In the genomic region with DNA sequence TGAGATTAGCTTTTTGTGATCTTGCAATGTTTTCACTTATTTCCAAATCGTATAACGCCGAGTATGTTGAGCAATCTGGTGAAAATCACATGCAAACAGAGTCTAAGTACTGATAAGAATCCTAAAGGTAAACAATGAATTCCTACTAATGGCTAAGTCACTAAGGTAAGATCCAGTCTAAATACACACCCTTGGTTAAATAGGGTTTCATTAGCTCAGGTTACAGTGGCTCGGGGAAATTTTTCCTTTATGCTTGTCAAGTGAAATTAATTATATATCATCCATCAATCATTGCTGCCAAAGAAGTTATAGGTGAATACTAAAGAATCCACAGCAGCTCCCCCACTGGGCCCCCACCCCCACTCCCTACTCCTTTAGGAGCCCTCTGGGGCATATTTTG, we compare ENCODE assay signal across 1 cellular context.
TF ChIP-seq lines count a peak whose summit lies in the region.

No MANE protein-coding gene starts in this region.

TF ChIP-seq in HEK293, 187 proteins besides CTCF, POLR2A, EP300 and RAD21 (continued from another document and continues in another):
- TF ChIP-seq ZNF830 (tag by site-specific recombination; IDR thresholded peaks at IDR 0.05; ENCODE audit: low read depth) (no peak), ZBTB17 (tag by site-specific recombination; IDR thresholded peaks at IDR 0.05) (no peak), ZNF510 (tag by site-specific recombination; IDR thresholded peaks at IDR 0.05; ENCODE audit: insufficient replicate concordance) (no peak), ZBTB1 (tag by site-specific recombination; IDR thresholded peaks at IDR 0.05) (no peak), GLI2 (tag by site-specific recombination; IDR thresholded peaks at IDR 0.05; ENCODE audit: borderline replicate concordance, low read depth) (no peak), ZIC2 (tag by site-specific recombination; IDR thresholded peaks at IDR 0.05) (no peak), ZNF112 (tag by site-specific recombination; IDR thresholded peaks at IDR 0.05) (no peak), ZNF350 (tag by site-specific recombination; IDR thresholded peaks at IDR 0.05) (no peak), SP7 (tag by site-specific recombination; IDR thresholded peaks at IDR 0.05) (peak; percentile 67), ZNF239 (tag by site-specific recombination; IDR thresholded peaks at IDR 0.05) (no peak), ZBTB48 (tag by site-specific recombination; IDR thresholded peaks at IDR 0.05) (no peak), ZNF544 (tag by site-specific recombination; IDR thresholded peaks at IDR 0.05) (no peak), ZNF654 (tag by site-specific recombination; IDR thresholded peaks at IDR 0.05; ENCODE audit: low read depth) (no peak), MZF1 (tag by site-specific recombination; IDR thresholded peaks at IDR 0.05; ENCODE audit: borderline replicate concordance) (no peak), FEZF1 (tag by site-specific recombination; IDR thresholded peaks at IDR 0.05) (peak; percentile 79), ZNF423 (tag by site-specific recombination; IDR thresholded peaks at IDR 0.05) (no peak), ZNF629 (tag by site-specific recombination; IDR thresholded peaks at IDR 0.05) (no peak), ZNF10 (tag by site-specific recombination; IDR thresholded peaks at IDR 0.05) (no peak), ZNF548 (tag by site-specific recombination; IDR thresholded peaks at IDR 0.05) (no peak), ZNF501 (tag by site-specific recombination; IDR thresholded peaks at IDR 0.05) (no peak), ZNF404 (tag by site-specific recombination; IDR thresholded peaks at IDR 0.05) (no peak), ZNF433 (tag by site-specific recombination; IDR thresholded peaks at IDR 0.05; ENCODE audit: low read depth) (no peak), ZNF707 (tag by site-specific recombination; IDR thresholded peaks at IDR 0.05) (no peak), ZBTB7A (tag by site-specific recombination; IDR thresholded peaks at IDR 0.05; ENCODE audit: low read depth) (no peak), ZNF132 (tag by site-specific recombination; IDR thresholded peaks at IDR 0.05; ENCODE audit: borderline replicate concordance) (no peak), ZNF610 (tag by site-specific recombination; IDR thresholded peaks at IDR 0.05; ENCODE audit: borderline replicate concordance) (no peak), SETDB1 (IDR thresholded peaks at IDR 0.05; ENCODE audit: insufficient read length, low read length) (no peak), KLF9 (tag by site-specific recombination; IDR thresholded peaks at IDR 0.05; ENCODE audit: low read depth) (no peak), ZNF24 (tag by site-specific recombination; IDR thresholded peaks at IDR 0.05) (no peak), ZNF157 (tag by site-specific recombination; IDR thresholded peaks at IDR 0.05) (no peak), ZNF555 (tag by site-specific recombination; conservative IDR thresholded peaks at IDR 0.05) (no peak)
- TF ChIP-seq, protein P1, sequence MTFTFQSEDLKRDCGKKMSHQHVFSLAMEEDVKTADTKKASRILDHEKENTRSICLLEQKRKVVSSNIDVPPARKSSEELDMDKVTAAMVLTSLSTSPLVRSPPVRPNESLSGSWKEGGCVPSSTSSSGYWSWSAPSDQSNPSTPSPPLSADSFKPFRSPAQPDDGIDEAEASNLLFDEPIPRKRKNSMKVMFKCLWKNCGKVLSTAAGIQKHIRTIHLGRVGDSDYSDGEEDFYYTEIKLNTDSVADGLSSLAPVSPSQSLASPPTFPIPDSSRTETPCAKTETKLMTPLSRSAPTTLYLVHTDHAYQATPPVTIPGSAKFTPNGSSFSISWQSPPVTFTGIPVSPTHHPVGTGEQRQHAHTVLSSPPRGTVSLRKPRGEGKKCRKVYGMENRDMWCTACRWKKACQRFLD (tag by site-specific recombination; IDR thresholded peaks at IDR 0.05): no peak
- TF ChIP-seq, protein P2, sequence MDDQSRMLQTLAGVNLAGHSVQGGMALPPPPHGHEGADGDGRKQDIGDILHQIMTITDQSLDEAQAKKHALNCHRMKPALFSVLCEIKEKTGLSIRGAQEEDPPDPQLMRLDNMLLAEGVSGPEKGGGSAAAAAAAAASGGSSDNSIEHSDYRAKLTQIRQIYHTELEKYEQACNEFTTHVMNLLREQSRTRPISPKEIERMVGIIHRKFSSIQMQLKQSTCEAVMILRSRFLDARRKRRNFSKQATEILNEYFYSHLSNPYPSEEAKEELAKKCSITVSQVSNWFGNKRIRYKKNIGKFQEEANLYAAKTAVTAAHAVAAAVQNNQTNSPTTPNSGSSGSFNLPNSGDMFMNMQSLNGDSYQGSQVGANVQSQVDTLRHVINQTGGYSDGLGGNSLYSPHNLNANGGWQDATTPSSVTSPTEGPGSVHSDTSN (CRISPR knock-in tag; IDR thresholded peaks at IDR 0.05): no peak
- TF ChIP-seq, protein P3, sequence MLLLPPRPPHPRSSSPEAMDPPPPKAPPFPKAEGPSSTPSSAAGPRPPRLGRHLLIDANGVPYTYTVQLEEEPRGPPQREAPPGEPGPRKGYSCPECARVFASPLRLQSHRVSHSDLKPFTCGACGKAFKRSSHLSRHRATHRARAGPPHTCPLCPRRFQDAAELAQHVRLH (tag by site-specific recombination; IDR thresholded peaks at IDR 0.05): no peak
- TF ChIP-seq, protein P4, sequence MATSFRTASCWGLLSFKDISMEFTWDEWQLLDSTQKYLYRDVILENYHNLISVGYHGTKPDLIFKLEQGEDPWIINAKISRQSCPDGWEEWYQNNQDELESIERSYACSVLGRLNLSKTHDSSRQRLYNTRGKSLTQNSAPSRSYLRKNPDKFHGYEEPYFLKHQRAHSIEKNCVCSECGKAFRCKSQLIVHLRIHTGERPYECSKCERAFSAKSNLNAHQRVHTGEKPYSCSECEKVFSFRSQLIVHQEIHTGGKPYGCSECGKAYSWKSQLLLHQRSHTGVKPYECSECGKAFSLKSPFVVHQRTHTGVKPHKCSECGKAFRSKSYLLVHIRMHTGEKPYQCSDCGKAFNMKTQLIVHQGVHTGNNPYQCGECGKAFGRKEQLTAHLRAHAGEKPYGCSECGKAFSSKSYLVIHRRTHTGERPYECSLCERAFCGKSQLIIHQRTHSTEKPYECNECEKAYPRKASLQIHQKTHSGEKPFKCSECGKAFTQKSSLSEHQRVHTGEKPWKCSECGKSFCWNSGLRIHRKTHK (tag by site-specific recombination; IDR thresholded peaks at IDR 0.05): no peak
- TF ChIP-seq, protein P5, sequence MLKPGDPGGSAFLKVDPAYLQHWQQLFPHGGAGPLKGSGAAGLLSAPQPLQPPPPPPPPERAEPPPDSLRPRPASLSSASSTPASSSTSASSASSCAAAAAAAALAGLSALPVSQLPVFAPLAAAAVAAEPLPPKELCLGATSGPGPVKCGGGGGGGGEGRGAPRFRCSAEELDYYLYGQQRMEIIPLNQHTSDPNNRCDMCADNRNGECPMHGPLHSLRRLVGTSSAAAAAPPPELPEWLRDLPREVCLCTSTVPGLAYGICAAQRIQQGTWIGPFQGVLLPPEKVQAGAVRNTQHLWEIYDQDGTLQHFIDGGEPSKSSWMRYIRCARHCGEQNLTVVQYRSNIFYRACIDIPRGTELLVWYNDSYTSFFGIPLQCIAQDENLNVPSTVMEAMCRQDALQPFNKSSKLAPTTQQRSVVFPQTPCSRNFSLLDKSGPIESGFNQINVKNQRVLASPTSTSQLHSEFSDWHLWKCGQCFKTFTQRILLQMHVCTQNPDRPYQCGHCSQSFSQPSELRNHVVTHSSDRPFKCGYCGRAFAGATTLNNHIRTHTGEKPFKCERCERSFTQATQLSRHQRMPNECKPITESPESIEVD (tag by site-specific recombination; IDR thresholded peaks at IDR 0.05): peak; percentile 83
- TF ChIP-seq, protein P6, sequence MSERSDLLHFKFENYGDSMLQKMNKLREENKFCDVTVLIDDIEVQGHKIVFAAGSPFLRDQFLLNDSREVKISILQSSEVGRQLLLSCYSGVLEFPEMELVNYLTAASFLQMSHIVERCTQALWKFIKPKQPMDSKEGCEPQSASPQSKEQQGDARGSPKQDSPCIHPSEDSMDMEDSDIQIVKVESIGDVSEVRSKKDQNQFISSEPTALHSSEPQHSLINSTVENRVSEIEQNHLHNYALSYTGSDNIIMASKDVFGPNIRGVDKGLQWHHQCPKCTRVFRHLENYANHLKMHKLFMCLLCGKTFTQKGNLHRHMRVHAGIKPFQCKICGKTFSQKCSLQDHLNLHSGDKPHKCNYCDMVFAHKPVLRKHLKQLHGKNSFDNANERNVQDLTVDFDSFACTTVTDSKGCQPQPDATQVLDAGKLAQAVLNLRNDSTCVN (tag by site-specific recombination; optimal IDR thresholded peaks at IDR 0.05): no peak
- TF ChIP-seq, protein P7, sequence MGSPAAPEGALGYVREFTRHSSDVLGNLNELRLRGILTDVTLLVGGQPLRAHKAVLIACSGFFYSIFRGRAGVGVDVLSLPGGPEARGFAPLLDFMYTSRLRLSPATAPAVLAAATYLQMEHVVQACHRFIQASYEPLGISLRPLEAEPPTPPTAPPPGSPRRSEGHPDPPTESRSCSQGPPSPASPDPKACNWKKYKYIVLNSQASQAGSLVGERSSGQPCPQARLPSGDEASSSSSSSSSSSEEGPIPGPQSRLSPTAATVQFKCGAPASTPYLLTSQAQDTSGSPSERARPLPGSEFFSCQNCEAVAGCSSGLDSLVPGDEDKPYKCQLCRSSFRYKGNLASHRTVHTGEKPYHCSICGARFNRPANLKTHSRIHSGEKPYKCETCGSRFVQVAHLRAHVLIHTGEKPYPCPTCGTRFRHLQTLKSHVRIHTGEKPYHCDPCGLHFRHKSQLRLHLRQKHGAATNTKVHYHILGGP (tag by site-specific recombination; IDR thresholded peaks at IDR 0.05): 0 out of 2 replicates have a peak, but pooled peaks have one; percentile 24
- TF ChIP-seq, protein P8, sequence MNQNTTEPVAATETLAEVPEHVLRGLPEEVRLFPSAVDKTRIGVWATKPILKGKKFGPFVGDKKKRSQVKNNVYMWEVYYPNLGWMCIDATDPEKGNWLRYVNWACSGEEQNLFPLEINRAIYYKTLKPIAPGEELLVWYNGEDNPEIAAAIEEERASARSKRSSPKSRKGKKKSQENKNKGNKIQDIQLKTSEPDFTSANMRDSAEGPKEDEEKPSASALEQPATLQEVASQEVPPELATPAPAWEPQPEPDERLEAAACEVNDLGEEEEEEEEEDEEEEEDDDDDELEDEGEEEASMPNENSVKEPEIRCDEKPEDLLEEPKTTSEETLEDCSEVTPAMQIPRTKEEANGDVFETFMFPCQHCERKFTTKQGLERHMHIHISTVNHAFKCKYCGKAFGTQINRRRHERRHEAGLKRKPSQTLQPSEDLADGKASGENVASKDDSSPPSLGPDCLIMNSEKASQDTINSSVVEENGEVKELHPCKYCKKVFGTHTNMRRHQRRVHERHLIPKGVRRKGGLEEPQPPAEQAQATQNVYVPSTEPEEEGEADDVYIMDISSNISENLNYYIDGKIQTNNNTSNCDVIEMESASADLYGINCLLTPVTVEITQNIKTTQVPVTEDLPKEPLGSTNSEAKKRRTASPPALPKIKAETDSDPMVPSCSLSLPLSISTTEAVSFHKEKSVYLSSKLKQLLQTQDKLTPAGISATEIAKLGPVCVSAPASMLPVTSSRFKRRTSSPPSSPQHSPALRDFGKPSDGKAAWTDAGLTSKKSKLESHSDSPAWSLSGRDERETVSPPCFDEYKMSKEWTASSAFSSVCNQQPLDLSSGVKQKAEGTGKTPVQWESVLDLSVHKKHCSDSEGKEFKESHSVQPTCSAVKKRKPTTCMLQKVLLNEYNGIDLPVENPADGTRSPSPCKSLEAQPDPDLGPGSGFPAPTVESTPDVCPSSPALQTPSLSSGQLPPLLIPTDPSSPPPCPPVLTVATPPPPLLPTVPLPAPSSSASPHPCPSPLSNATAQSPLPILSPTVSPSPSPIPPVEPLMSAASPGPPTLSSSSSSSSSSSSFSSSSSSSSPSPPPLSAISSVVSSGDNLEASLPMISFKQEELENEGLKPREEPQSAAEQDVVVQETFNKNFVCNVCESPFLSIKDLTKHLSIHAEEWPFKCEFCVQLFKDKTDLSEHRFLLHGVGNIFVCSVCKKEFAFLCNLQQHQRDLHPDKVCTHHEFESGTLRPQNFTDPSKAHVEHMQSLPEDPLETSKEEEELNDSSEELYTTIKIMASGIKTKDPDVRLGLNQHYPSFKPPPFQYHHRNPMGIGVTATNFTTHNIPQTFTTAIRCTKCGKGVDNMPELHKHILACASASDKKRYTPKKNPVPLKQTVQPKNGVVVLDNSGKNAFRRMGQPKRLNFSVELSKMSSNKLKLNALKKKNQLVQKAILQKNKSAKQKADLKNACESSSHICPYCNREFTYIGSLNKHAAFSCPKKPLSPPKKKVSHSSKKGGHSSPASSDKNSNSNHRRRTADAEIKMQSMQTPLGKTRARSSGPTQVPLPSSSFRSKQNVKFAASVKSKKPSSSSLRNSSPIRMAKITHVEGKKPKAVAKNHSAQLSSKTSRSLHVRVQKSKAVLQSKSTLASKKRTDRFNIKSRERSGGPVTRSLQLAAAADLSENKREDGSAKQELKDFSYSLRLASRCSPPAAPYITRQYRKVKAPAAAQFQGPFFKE (tag by site-specific recombination; IDR thresholded peaks at IDR 0.05; ENCODE audit: borderline replicate concordance): no peak
- TF ChIP-seq, protein P9, sequence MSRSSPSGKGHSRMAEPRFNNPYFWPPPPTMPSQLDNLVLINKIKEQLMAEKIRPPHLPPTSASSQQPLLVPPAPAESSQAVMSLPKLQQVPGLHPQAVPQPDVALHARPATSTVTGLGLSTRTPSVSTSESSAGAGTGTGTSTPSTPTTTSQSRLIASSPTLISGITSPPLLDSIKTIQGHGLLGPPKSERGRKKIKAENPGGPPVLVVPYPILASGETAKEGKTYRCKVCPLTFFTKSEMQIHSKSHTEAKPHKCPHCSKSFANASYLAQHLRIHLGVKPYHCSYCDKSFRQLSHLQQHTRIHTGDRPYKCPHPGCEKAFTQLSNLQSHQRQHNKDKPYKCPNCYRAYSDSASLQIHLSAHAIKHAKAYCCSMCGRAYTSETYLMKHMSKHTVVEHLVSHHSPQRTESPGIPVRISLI (tag by site-specific recombination; IDR thresholded peaks at IDR 0.05): no peak
- TF ChIP-seq, protein P10, sequence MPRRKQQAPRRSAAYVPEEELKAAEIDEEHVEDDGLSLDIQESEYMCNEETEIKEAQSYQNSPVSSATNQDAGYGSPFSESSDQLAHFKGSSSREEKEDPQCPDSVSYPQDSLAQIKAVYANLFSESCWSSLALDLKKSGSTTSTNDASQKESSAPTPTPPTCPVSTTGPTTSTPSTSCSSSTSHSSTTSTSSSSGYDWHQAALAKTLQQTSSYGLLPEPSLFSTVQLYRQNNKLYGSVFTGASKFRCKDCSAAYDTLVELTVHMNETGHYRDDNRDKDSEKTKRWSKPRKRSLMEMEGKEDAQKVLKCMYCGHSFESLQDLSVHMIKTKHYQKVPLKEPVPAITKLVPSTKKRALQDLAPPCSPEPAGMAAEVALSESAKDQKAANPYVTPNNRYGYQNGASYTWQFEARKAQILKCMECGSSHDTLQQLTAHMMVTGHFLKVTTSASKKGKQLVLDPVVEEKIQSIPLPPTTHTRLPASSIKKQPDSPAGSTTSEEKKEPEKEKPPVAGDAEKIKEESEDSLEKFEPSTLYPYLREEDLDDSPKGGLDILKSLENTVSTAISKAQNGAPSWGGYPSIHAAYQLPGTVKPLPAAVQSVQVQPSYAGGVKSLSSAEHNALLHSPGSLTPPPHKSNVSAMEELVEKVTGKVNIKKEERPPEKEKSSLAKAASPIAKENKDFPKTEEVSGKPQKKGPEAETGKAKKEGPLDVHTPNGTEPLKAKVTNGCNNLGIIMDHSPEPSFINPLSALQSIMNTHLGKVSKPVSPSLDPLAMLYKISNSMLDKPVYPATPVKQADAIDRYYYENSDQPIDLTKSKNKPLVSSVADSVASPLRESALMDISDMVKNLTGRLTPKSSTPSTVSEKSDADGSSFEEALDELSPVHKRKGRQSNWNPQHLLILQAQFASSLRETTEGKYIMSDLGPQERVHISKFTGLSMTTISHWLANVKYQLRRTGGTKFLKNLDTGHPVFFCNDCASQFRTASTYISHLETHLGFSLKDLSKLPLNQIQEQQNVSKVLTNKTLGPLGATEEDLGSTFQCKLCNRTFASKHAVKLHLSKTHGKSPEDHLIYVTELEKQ (tag by site-specific recombination; IDR thresholded peaks at IDR 0.05; ENCODE audit: borderline replicate concordance): no peak
